In the genomic region with DNA sequence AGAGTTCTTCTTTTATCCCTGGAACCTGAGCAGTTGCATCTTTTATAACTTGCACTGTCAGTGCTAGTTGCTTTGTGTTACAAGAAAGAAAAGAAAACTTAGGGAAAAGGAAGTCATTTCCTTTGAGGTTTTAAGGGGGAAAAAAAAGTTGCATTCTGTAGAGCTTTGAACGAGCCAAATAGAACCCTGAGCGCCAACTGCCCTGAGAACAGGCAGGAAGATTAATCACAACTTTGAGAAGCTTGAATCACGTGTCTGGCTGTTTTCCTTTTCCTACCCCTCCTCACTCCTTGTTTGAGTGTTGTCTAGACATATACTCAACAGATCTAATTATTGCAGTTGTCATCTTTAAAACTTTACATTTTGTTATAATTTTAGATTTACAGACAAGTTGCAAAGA, we compare ENCODE assay signal across 1 cellular context.
TF ChIP-seq lines count a peak whose summit lies in the region.

No MANE protein-coding gene starts in this region.

TF ChIP-seq in K562, 482 proteins besides CTCF, POLR2A, EP300 and RAD21:
- TF ChIP-seq, protein P1, sequence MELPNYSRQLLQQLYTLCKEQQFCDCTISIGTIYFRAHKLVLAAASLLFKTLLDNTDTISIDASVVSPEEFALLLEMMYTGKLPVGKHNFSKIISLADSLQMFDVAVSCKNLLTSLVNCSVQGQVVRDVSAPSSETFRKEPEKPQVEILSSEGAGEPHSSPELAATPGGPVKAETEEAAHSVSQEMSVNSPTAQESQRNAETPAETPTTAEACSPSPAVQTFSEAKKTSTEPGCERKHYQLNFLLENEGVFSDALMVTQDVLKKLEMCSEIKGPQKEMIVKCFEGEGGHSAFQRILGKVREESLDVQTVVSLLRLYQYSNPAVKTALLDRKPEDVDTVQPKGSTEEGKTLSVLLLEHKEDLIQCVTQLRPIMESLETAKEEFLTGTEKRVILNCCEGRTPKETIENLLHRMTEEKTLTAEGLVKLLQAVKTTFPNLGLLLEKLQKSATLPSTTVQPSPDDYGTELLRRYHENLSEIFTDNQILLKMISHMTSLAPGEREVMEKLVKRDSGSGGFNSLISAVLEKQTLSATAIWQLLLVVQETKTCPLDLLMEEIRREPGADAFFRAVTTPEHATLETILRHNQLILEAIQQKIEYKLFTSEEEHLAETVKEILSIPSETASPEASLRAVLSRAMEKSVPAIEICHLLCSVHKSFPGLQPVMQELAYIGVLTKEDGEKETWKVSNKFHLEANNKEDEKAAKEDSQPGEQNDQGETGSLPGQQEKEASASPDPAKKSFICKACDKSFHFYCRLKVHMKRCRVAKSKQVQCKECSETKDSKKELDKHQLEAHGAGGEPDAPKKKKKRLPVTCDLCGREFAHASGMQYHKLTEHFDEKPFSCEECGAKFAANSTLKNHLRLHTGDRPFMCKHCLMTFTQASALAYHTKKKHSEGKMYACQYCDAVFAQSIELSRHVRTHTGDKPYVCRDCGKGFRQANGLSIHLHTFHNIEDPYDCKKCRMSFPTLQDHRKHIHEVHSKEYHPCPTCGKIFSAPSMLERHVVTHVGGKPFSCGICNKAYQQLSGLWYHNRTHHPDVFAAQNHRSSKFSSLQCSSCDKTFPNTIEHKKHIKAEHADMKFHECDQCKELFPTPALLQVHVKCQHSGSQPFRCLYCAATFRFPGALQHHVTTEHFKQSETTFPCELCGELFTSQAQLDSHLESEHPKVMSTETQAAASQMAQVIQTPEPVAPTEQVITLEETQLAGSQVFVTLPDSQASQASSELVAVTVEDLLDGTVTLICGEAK (IDR thresholded peaks at IDR 0.05) = no peak
- TF ChIP-seq, protein P1 (CRISPR knock-in tag; IDR thresholded peaks at IDR 0.05) = no peak
- no peak for TF ChIP-seq TAL1 (IDR thresholded peaks at IDR 0.05)
- no peak for TF ChIP-seq EZH2 (IDR thresholded peaks at IDR 0.05; ENCODE audit: borderline replicate concordance, low read depth, low read length)
- TF ChIP-seq, protein P2, sequence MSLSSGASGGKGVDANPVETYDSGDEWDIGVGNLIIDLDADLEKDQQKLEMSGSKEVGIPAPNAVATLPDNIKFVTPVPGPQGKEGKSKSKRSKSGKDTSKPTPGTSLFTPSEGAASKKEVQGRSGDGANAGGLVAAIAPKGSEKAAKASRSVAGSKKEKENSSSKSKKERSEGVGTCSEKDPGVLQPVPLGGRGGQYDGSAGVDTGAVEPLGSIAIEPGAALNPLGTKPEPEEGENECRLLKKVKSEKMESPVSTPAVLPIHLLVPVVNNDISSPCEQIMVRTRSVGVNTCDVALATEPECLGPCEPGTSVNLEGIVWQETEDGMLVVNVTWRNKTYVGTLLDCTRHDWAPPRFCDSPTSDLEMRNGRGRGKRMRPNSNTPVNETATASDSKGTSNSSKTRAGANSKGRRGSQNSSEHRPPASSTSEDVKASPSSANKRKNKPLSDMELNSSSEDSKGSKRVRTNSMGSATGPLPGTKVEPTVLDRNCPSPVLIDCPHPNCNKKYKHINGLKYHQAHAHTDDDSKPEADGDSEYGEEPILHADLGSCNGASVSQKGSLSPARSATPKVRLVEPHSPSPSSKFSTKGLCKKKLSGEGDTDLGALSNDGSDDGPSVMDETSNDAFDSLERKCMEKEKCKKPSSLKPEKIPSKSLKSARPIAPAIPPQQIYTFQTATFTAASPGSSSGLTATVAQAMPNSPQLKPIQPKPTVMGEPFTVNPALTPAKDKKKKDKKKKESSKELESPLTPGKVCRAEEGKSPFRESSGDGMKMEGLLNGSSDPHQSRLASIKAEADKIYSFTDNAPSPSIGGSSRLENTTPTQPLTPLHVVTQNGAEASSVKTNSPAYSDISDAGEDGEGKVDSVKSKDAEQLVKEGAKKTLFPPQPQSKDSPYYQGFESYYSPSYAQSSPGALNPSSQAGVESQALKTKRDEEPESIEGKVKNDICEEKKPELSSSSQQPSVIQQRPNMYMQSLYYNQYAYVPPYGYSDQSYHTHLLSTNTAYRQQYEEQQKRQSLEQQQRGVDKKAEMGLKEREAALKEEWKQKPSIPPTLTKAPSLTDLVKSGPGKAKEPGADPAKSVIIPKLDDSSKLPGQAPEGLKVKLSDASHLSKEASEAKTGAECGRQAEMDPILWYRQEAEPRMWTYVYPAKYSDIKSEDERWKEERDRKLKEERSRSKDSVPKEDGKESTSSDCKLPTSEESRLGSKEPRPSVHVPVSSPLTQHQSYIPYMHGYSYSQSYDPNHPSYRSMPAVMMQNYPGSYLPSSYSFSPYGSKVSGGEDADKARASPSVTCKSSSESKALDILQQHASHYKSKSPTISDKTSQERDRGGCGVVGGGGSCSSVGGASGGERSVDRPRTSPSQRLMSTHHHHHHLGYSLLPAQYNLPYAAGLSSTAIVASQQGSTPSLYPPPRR (CRISPR knock-in tag; IDR thresholded peaks at IDR 0.05; ENCODE audit: borderline replicate concordance) = no peak
- no peak for TF ChIP-seq PBX2 (CRISPR knock-in tag; IDR thresholded peaks at IDR 0.05; ENCODE audit: low read depth)
- 0 out of 2 replicates have a peak, but pooled peaks have one; percentile 9 for TF ChIP-seq PBX2 (tag; conservative IDR thresholded peaks at IDR 0.05; ENCODE audit: low read depth)
